ENCODE assay signal across 14 cellular contexts in the genomic region with DNA sequence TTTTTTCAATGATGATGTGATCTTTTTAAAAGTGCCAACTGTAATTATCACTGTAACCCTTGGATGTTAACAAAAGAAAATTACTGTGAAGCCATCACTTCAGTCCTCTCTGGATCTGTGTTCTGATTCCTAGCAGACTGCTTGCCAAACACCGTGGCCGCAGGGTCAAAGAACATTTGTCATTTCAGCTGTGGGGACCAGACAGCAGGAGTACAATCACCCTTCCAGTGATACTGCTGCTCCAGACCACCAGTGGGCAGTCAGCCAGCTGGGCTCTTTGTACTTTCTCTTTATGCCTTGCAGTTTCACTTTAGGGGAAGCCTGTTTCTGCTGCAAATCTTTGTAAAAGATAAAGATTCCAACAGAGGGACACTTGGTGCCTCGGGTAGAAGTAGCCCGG.
DNase-seq lines count a peak whose midpoint lies in the region; ATAC-seq, FAIRE-seq and TF ChIP-seq lines count a peak whose summit lies in the region.
"Had no signal": no experiment of that assay in that cellular context is flagged by ENCODE, and none has a peak within 500 bp of the region (broad histone marks: within the 10 kb centered on the region; RNA-seq: fewer than 3 reads in every experiment).

No MANE protein-coding gene starts in this region.

- peaks cover 24% of the 10 kb centered on the region for H3K4me1 Mint-ChIP-seq in brain
- no peaks in the 10 kb centered on the region for H3K4me1 Mint-ChIP-seq in activated naive CD8-positive, alpha-beta T cell treated with anti-CD3 and anti-CD28 coated beads for 36 hours
- H3K4me1 Mint-ChIP-seq: activated CD4-positive, alpha-beta T cell treated with anti-CD3 and anti-CD28 coated beads, Interleukin-2, amount 10 ng/mL, durations not matched to agents 7 days and 5 days had no signal

- H3K27ac Mint-ChIP-seq in brain = peak overlapping the region; percentile 42 to 81 (median 66)
- H3K27ac Mint-ChIP-seq in activated naive CD8-positive, alpha-beta T cell treated with anti-CD3 and anti-CD28 coated beads for 36 hours = no peak overlapping the region
- H3K27ac Mint-ChIP-seq: activated CD4-positive, alpha-beta T cell treated with anti-CD3 and anti-CD28 coated beads, Interleukin-2, amount 10 ng/mL, durations not matched to agents 7 days and 5 days; activated naive CD8-positive, alpha-beta T cell had no signal

- DNase-seq in NCI-H69 (lab: John Stamatoyannopoulos, UW) (peak; percentile 78), kidney epithelial cell (ENCODE audit: low read depth) (no peak), small intestine (peak; percentile 28), epidermal melanocyte (ENCODE audit: insufficient read length, low spot score) (no peak)
- no peak for DNase-seq in activated CD4-positive, alpha-beta T cell treated with anti-CD3 and anti-CD28 coated beads, Interleukin-2, amount 50 U/mL, for 1 hour
- no peak for DNase-seq in activated naive CD8-positive, alpha-beta T cell treated with anti-CD3 and anti-CD28 coated beads for 36 hours
- DNase-seq: activated CD4-positive, alpha-beta T cell treated with anti-CD3 and anti-CD28 coated beads, Interleukin-2, amount 10 ng/mL, durations not matched to agents 7 days and 5 days; NCI-H2029 treated with DMSO at 0.1 percent for 48 hours; stimulated activated CD4-positive, alpha-beta T cell treated with anti-CD3 and anti-CD28 coated beads, Interleukin-12 subunit alpha, Interleukin-12 subunit beta, amount 100 ng/mL, for 4 hours had no signal

- TF ChIP-seq CTCF in brain (conservative IDR thresholded peaks at IDR 0.05) (no peak), kidney epithelial cell (IDR thresholded peaks at IDR 0.05; ENCODE audit: insufficient read depth, low read length, poor library complexity, severe bottlenecking) (peak; percentile 14)

- H3K27me3 Mint-ChIP-seq in brain = no peaks in the 10 kb centered on the region
- H3K27me3 Mint-ChIP-seq in activated naive CD8-positive, alpha-beta T cell treated with anti-CD3 and anti-CD28 coated beads for 36 hours = no peaks in the 10 kb centered on the region
- H3K27me3 Mint-ChIP-seq: activated CD4-positive, alpha-beta T cell treated with anti-CD3 and anti-CD28 coated beads, Interleukin-2, amount 10 ng/mL, durations not matched to agents 7 days and 5 days; activated naive CD8-positive, alpha-beta T cell had no signal

- H3K27ac ChIP-seq in small intestine (ENCODE audit: low read depth in 1 of 2, low read length in 1 of 2) = no peak overlapping the region
- H3K27ac ChIP-seq: RWPE1 had no signal

- H3K4me3 Mint-ChIP-seq in brain = peak overlapping the region in 1 of 5 experiments; percentile 51
- no peak overlapping the region for H3K4me3 Mint-ChIP-seq in activated naive CD8-positive, alpha-beta T cell treated with anti-CD3 and anti-CD28 coated beads for 36 hours
- H3K4me3 Mint-ChIP-seq: activated CD4-positive, alpha-beta T cell treated with anti-CD3 and anti-CD28 coated beads, Interleukin-2, amount 10 ng/mL, durations not matched to agents 7 days and 5 days; activated naive CD8-positive, alpha-beta T cell had no signal

- H3K9me3 Mint-ChIP-seq in brain = no peaks in the 10 kb centered on the region
- H3K9me3 Mint-ChIP-seq in activated naive CD8-positive, alpha-beta T cell treated with anti-CD3 and anti-CD28 coated beads for 36 hours = no peaks in the 10 kb centered on the region

- H3K9me3 ChIP-seq in small intestine (ENCODE audit: control insufficient read depth, low read depth) = no peaks in the 10 kb centered on the region

- ATAC-seq in GM18517 (IDR thresholded peaks at IDR 0.05; ENCODE audit: unreplicated experiment) = no peak

- WGBS in small intestine, 3 donors = 22 to 26% (median 22%) methylated on average over 4 of the region's 4 CpGs

- no peaks in the 10 kb centered on the region for H3K27me3 ChIP-seq in kidney epithelial cell (ENCODE audit: control insufficient read depth, insufficient read depth, low read length)
- H3K27me3 ChIP-seq in small intestine (ENCODE audit: control insufficient read depth in 2 of 2, insufficient read depth in 2 of 2, low read length in 2 of 2) = no peaks in the 10 kb centered on the region

- FAIRE-seq in small intestine (lab: Jason Lieb, UNC) = no peak
- FAIRE-seq: D721Med had no signal

- H3K4me3 ChIP-seq in kidney epithelial cell (ENCODE audit: low read depth, low read length) (no peak overlapping the region), small intestine (ENCODE audit: low read depth in 1 of 2, low read length in 2 of 2) (no peak overlapping the region)

- H3K36me3 Mint-ChIP-seq in brain = no peaks in the 10 kb centered on the region
- no peaks in the 10 kb centered on the region for H3K36me3 Mint-ChIP-seq in activated naive CD8-positive, alpha-beta T cell treated with anti-CD3 and anti-CD28 coated beads for 36 hours
- H3K36me3 Mint-ChIP-seq: activated naive CD8-positive, alpha-beta T cell had no signal

- no peaks in the 10 kb centered on the region for H3K36me3 ChIP-seq in kidney epithelial cell (ENCODE audit: control insufficient read depth, insufficient read depth, low read length)
- no peaks in the 10 kb centered on the region for H3K36me3 ChIP-seq in small intestine (ENCODE audit: control insufficient read depth in 2 of 2, insufficient read depth in 2 of 2, low read length in 2 of 2)

- peaks cover 0 to 3% of the 10 kb centered on the region in 2 donors for H3K4me1 ChIP-seq in small intestine (ENCODE audit: control insufficient read depth in 2 of 2, insufficient read depth in 1 of 2, low read depth in 1 of 2, low read length in 1 of 2)

Comparison
In these comparisons a context has a peak if more than half of its experiments do, and no peak if none do; other contexts are left out.
1. DNase-seq: peak in NCI-H69 (single experiment) and small intestine (single experiment); none in kidney epithelial cell (single experiment), activated CD4-positive, alpha-beta T cell treated with anti-CD3 and anti-CD28 coated beads, Interleukin-2, amount 50 U/mL, for 1 hour (single experiment), activated naive CD8-positive, alpha-beta T cell treated with anti-CD3 and anti-CD28 coated beads for 36 hours (single experiment) and epidermal melanocyte (single experiment).